ENCODE assay signal across 26 cellular contexts in genomic region chr13:71359641-71360040, GRCh38.
DNase-seq lines count a peak whose midpoint lies in the region; ATAC-seq, FAIRE-seq and TF ChIP-seq lines count a peak whose summit lies in the region.
"Had no signal": no experiment of that assay in that cellular context is flagged by ENCODE, and none has a peak within 500 bp of the region (broad histone marks: within the 10 kb centered on the region; RNA-seq: fewer than 3 reads in every experiment).

No MANE protein-coding gene starts in this region.

- peak overlapping the region; percentile 35 for H3K4me2 ChIP-seq in endothelial cell of umbilical vein (ENCODE audit: insufficient read depth, low read length)
- no peak overlapping the region for H3K4me2 ChIP-seq in Karpas-422 (ENCODE audit: low read depth, low read length, poor library complexity, severe bottlenecking)
- H3K4me2 ChIP-seq: A549; BLaER1 treated with 17β-estradiol and CSF1 and Interleukin-3, amounts not matched to agents 10 nM and 100 nM had no signal

- H3K9me3 ChIP-seq in endothelial cell of umbilical vein (replicated peaks; ENCODE audit: control insufficient read depth, insufficient read depth, low read length), result no peaks in the 10 kb centered on the region
- peaks cover 27% of the 10 kb centered on the region; the same call in 1 of the 2 replicates for H3K9me3 ChIP-seq in Karpas-422 (ENCODE audit: low read length)
- H3K9me3 ChIP-seq: A549; BE2C; BLaER1 treated with 17β-estradiol and CSF1 and Interleukin-3, amounts not matched to agents 10 nM and 100 nM had no signal

- no peaks in the 10 kb centered on the region for H3K9me1 ChIP-seq in endothelial cell of umbilical vein (replicated peaks; ENCODE audit: control insufficient read depth, extremely low read depth, insufficient read depth, low read length)

- H3K9me3 Mint-ChIP-seq in HFFc6, result peaks cover 45% of the 10 kb centered on the region
- H3K9me3 Mint-ChIP-seq: CD4-positive, alpha-beta T cell had no signal

- no TSS peak for BruUV-seq in endothelial cell of umbilical vein (replicated peaks; lab: Mats Ljungman, UMichigan)

- no peaks in the 10 kb centered on the region for H3K9me2 ChIP-seq in Karpas-422 (replicated peaks; ENCODE audit: insufficient read depth, low read length)

- POLR2A ChIA-PET in endothelial cell of umbilical vein (lab: Charles Lee), result no interaction called here

- DNase-seq in HT-29 (ENCODE audit: low spot score) (peak; percentile 16), bronchial epithelial cell (ENCODE audit: low read depth) (peak; percentile 69), endothelial cell of umbilical vein (ENCODE audit: low read depth, low spot score) (peak; percentile 9), iris pigment epithelial cell (ENCODE audit: low read depth) (peak; percentile 28), HFFc6 (no peak), Karpas-422 (no peak)
- DNase-seq: 8988T; ACHN; AML-193; BE2C; Calu3; CD4-positive, alpha-beta T cell; COR-L47; DMS53; DMS79 treated with DMSO at 0.1 percent for 48 hours; GM23248; H7; HCEC 1CT had no signal

- no peak for TF ChIP-seq CTCF in bronchial epithelial cell (IDR thresholded peaks at IDR 0.05; ENCODE audit: insufficient read depth, low read length, severe bottlenecking)
- TF ChIP-seq CTCF in endothelial cell of umbilical vein (IDR thresholded peaks at IDR 0.05; ENCODE audit: extremely low read depth in 1 of 2, insufficient read depth in 1 of 2, low read depth in 1 of 2, low read length in 2 of 2), result no peak
- no peak for TF ChIP-seq CTCF in HFFc6 (IDR thresholded peaks at IDR 0.05)

- H3K36me3 Mint-ChIP-seq in HFFc6 (ENCODE audit: low read depth), result no peaks in the 10 kb centered on the region
- H3K36me3 Mint-ChIP-seq: CD14-positive monocyte had no signal

- no peaks in the 10 kb centered on the region for H3K79me2 ChIP-seq in endothelial cell of umbilical vein (ENCODE audit: control insufficient read depth, insufficient read depth, low read length)
- no peaks in the 10 kb centered on the region for H3K79me2 ChIP-seq in Karpas-422 (ENCODE audit: low read length)

- ATAC-seq in HG02642 (IDR thresholded peaks at IDR 0.05; ENCODE audit: poor library complexity, unreplicated experiment) (no peak), GM21390 (IDR thresholded peaks at IDR 0.05; ENCODE audit: unreplicated experiment) (no peak)
- ATAC-seq: A549 had no signal

- no peaks in the 10 kb centered on the region for H3K27me3 Mint-ChIP-seq in HFFc6 (ENCODE audit: insufficient read depth)
- H3K27me3 Mint-ChIP-seq: CD4-positive, alpha-beta T cell had no signal

- H3K27ac ChIP-seq in endothelial cell of umbilical vein (ENCODE audit: insufficient read depth, low read depth, low read length) (no peak overlapping the region), Karpas-422 (ENCODE audit: low read length) (no peak overlapping the region)
- H3K27ac ChIP-seq: A549; BLaER1 treated with 17β-estradiol and CSF1 and Interleukin-3, amounts not matched to agents 10 nM and 100 nM; GM23248 had no signal

- H2AFZ ChIP-seq in endothelial cell of umbilical vein (ENCODE audit: low read depth, low read length) (no peak overlapping the region), Karpas-422 (ENCODE audit: low read length) (no peak overlapping the region)
- H2AFZ ChIP-seq: GM23248 had no signal

- H4K20me1 ChIP-seq in endothelial cell of umbilical vein (replicated peaks; ENCODE audit: control insufficient read depth, extremely low read depth, insufficient read depth, low read length), result no peaks in the 10 kb centered on the region
- no peaks in the 10 kb centered on the region for H4K20me1 ChIP-seq in Karpas-422 (ENCODE audit: insufficient read depth, low read depth, low read length)
- H4K20me1 ChIP-seq: BLaER1 treated with 17β-estradiol and CSF1 and Interleukin-3, amounts not matched to agents 10 nM and 100 nM had no signal

- dilution Hi-C loops in endothelial cell of umbilical vein (cut with MboI; ENCODE audit: extremely low pct_ligation_motif_present, low sequenced_read_pairs), result no loop called here

- H3K27ac Mint-ChIP-seq in HFFc6, result no peak overlapping the region
- H3K27ac Mint-ChIP-seq: CD14-positive monocyte; CD4-positive, alpha-beta T cell had no signal

- no peaks in the 10 kb centered on the region for H3K36me3 ChIP-seq in bronchial epithelial cell (ENCODE audit: control insufficient read depth, insufficient read depth, low read length)
- no peaks in the 10 kb centered on the region for H3K36me3 ChIP-seq in endothelial cell of umbilical vein (ENCODE audit: control insufficient read depth in 2 of 2, extremely low read depth in 1 of 2, insufficient read depth in 2 of 2, low read length in 2 of 2)
- H3K36me3 ChIP-seq in Karpas-422 (ENCODE audit: insufficient read depth, low read length), result no peaks in the 10 kb centered on the region
- H3K36me3 ChIP-seq: BE2C; BLaER1 treated with 17β-estradiol and CSF1 and Interleukin-3, amounts not matched to agents 10 nM and 100 nM had no signal

- H3K27me3 ChIP-seq in bronchial epithelial cell (ENCODE audit: control insufficient read depth, insufficient read depth, low read length) (no peaks in the 10 kb centered on the region), endothelial cell of umbilical vein (ENCODE audit: control insufficient read depth in 2 of 2, insufficient read depth in 2 of 2, low read length in 2 of 2) (no peaks in the 10 kb centered on the region), Karpas-422 (ENCODE audit: low read length) (no peaks in the 10 kb centered on the region)
- H3K27me3 ChIP-seq: BE2C; BLaER1 treated with 17β-estradiol and CSF1 and Interleukin-3, amounts not matched to agents 10 nM and 100 nM had no signal

- TF ChIP-seq POLR2A in endothelial cell of umbilical vein (IDR thresholded peaks at IDR 0.05; ENCODE audit: low read depth, low read length), result no peak

- H3K4me1 ChIP-seq in endothelial cell of umbilical vein (ENCODE audit: control insufficient read depth, extremely low read depth, insufficient read depth, low read length) (peaks cover 19% of the 10 kb centered on the region), Karpas-422 (ENCODE audit: low read length) (no peaks in the 10 kb centered on the region)
- H3K4me1 ChIP-seq: A549; BE2C; BLaER1 treated with 17β-estradiol and CSF1 and Interleukin-3, amounts not matched to agents 10 nM and 100 nM had no signal

- no peaks in the 10 kb centered on the region for H3K4me1 Mint-ChIP-seq in HFFc6 (ENCODE audit: low read depth)
- H3K4me1 Mint-ChIP-seq: CD14-positive monocyte had no signal

- H3K4me3 Mint-ChIP-seq in HFFc6, result no peak overlapping the region
- H3K4me3 Mint-ChIP-seq: CD14-positive monocyte; CD4-positive, alpha-beta T cell had no signal

- CTCF ChIA-PET in endothelial cell of umbilical vein (lab: Charles Lee), result interaction anchor here (0.9 to 1.8 kb wide), 4 partner anchors 34 to 651 kb away, joined by 3 to 5 read pairs (median 3); no protein-coding TSS in a partner anchor

- intact Hi-C loops in endothelial cell of umbilical vein (cut with micrococcal nuclease), result no loop called here

- H3K4me3 ChIP-seq in bronchial epithelial cell (ENCODE audit: low read depth, low read length) (no peak overlapping the region), endothelial cell of umbilical vein (replicated peaks in 1 of 3; ENCODE audit: insufficient read depth in 1 of 3, low read depth in 1 of 3, low read length in 3 of 3) (no peak overlapping the region), Karpas-422 (ENCODE audit: low read length) (no peak overlapping the region)
- H3K4me3 ChIP-seq: A549; BLaER1 treated with 17β-estradiol and CSF1 and Interleukin-3, amounts not matched to agents 10 nM and 100 nM; GM23248 had no signal

- H3K9ac ChIP-seq in endothelial cell of umbilical vein (replicated peaks; ENCODE audit: extremely low read depth, insufficient read depth, low read length) (no peak overlapping the region), Karpas-422 (ENCODE audit: low read length) (no peak overlapping the region)
- H3K9ac ChIP-seq: BLaER1 treated with 17β-estradiol and CSF1 and Interleukin-3, amounts not matched to agents 10 nM and 100 nM; GM23248 had no signal

- FAIRE-seq in bronchial epithelial cell (lab: Jason Lieb, UNC) (no peak), endothelial cell of umbilical vein (lab: Jason Lieb, UNC) (no peak)
- FAIRE-seq: A549, G401.6, GM12892, H1 had no signal

TF ChIP-seq in endothelial cell of umbilical vein, 7 proteins besides CTCF, POLR2A, EP300 and RAD21:
- TF ChIP-seq EZH2 (IDR thresholded peaks at IDR 0.05; ENCODE audit: borderline replicate concordance, low read depth, low read length, severe bottlenecking) (no peak), POLR2AphosphoS5 (IDR thresholded peaks at IDR 0.05; ENCODE audit: insufficient read depth, low read depth, low read length) (no peak), MAX (IDR thresholded peaks at IDR 0.05; ENCODE audit: insufficient read depth, insufficient read length) (no peak), MYC (IDR thresholded peaks at IDR 0.05; ENCODE audit: low read depth, low read length) (no peak), FOS (IDR thresholded peaks at IDR 0.05; ENCODE audit: borderline replicate concordance, insufficient read depth, low read length) (no peak), GATA2 (IDR thresholded peaks at IDR 0.05; ENCODE audit: insufficient read depth, insufficient read length, low read depth, low read length) (no peak), JUN (IDR thresholded peaks at IDR 0.05; ENCODE audit: borderline replicate concordance, insufficient read depth, insufficient read length, low read depth) (no peak)
TF ChIP-seq in endothelial cell of umbilical vein: peak in this region for 0.

Comparison
In these comparisons a context has a peak if more than half of its experiments do, and no peak if none do; other contexts are left out.
1. DNase-seq: peak in HT-29 (single experiment), bronchial epithelial cell (single experiment), endothelial cell of umbilical vein (single experiment) and iris pigment epithelial cell (single experiment); none in HFFc6 (single experiment) and Karpas-422 (single experiment).